In genomic region chr9:135259273-135259672, GRCh38 we compare ENCODE assay signal across 16 cellular contexts.
A peak's percentile ranks its signal among the peaks of the same experiment; 100 is the strongest.
DNase-seq lines count a peak whose midpoint lies in the region; ATAC-seq lines count a peak whose summit lies in the region.
"Had no signal": no experiment of that assay in that cellular context is flagged by ENCODE, and none has a peak within 500 bp of the region (broad histone marks: within the 10 kb centered on the region; RNA-seq: fewer than 3 reads in every experiment).

No MANE protein-coding gene starts in this region.

- no peaks in the 10 kb centered on the region for H3K9me3 ChIP-seq in neuronal stem cell (replicated peaks in 1 of 2; ENCODE audit: control insufficient read depth in 2 of 2, insufficient read depth in 1 of 2, low read depth in 1 of 2, low read length in 2 of 2)
- H3K9me3 ChIP-seq: A549; BLaER1 treated with 17β-estradiol and CSF1 and Interleukin-3, amounts not matched to agents 10 nM and 100 nM; Caco-2 had no signal

- H2AK5ac ChIP-seq in neuronal stem cell (ENCODE audit: low read depth, low read length) = peak overlapping the region; percentile 46

- H2BK5ac ChIP-seq in neuronal stem cell (ENCODE audit: low read length) = no peak overlapping the region

- no peak overlapping the region for H4K8ac ChIP-seq in neuronal stem cell (ENCODE audit: low read depth, low read length)

- ATAC-seq in Right ventricle myocardium inferior = no peak
- ATAC-seq in left cardiac atrium = no peak
- no peak for ATAC-seq in GM18517 (IDR thresholded peaks at IDR 0.05; ENCODE audit: unreplicated experiment)
- ATAC-seq: A549; CD8-positive, alpha-beta T cell had no signal

- H2BK12ac ChIP-seq in neuronal stem cell (ENCODE audit: low read length) = no peak overlapping the region

- no peak overlapping the region for H3K4me2 ChIP-seq in neuronal stem cell (ENCODE audit: insufficient read depth, low read length, poor library complexity, severe bottlenecking)
- H3K4me2 ChIP-seq: A549; BLaER1 treated with 17β-estradiol and CSF1 and Interleukin-3, amounts not matched to agents 10 nM and 100 nM had no signal

- H2BK120ac ChIP-seq in neuronal stem cell (ENCODE audit: low read depth, low read length) = no peak overlapping the region

- H3K27ac ChIP-seq in angular gyrus (ENCODE audit: low read depth, low read length) (peak overlapping the region; percentile 8), neuronal stem cell (replicated peaks; ENCODE audit: low read length) (no peak overlapping the region)
- H3K27ac ChIP-seq: 22Rv1; A549; BLaER1 treated with 17β-estradiol and CSF1 and Interleukin-3, amounts not matched to agents 10 nM and 100 nM; C4-2B had no signal

- no CpG with 5 or more reads among the region's 19 CpGs for WGBS in neuronal stem cell (ENCODE audit: extremely low coverage in 2 of 2, insufficient read length in 2 of 2, insufficient replicate concordance in 1 of 2), 2 donors

- peak overlapping the region; percentile 43 for H3K23ac ChIP-seq in neuronal stem cell (ENCODE audit: low read depth, low read length, poor library complexity)

- DNase-seq in Right ventricle myocardium inferior (ENCODE audit: missing footprints) (peak; percentile 22), left cardiac atrium (no peak), neuronal stem cell (ENCODE audit: low spot score) (no peak)
- DNase-seq: AML-193; Caco-2; Calu3; CD4-positive, alpha-beta T cell; CD8-positive, alpha-beta T cell; DMS79 treated with DMSO at 0.1 percent for 48 hours; GF-D8 had no signal

- H2AFZ ChIP-seq in neuronal stem cell (ENCODE audit: low read length) = no peak overlapping the region

- H2BK15ac ChIP-seq in neuronal stem cell (ENCODE audit: low read length) = no peak overlapping the region

- intact Hi-C loops in Right ventricle myocardium inferior (cut with DNase I) (no loop called here), left cardiac atrium (cut with DNase I) (no loop called here)

- H3K36me3 ChIP-seq in neuronal stem cell (replicated peaks in 1 of 2; ENCODE audit: control insufficient read depth in 2 of 2, insufficient read depth in 2 of 2, low read length in 2 of 2) = no peaks in the 10 kb centered on the region
- H3K36me3 ChIP-seq: BLaER1 treated with 17β-estradiol and CSF1 and Interleukin-3, amounts not matched to agents 10 nM and 100 nM had no signal

- H4K91ac ChIP-seq in neuronal stem cell (ENCODE audit: low read depth, low read length, poor library complexity) = no peak overlapping the region

- H3K4ac ChIP-seq in neuronal stem cell (ENCODE audit: low read length) = no peak overlapping the region

- peaks cover 0 to 9% of the 10 kb centered on the region in 2 donors for H3K4me1 ChIP-seq in neuronal stem cell (ENCODE audit: control insufficient read depth in 2 of 2, insufficient read depth in 1 of 2, low read depth in 1 of 2, low read length in 2 of 2)
- H3K4me1 ChIP-seq: A549, Caco-2 had no signal

- no peak overlapping the region for H3K9ac ChIP-seq in neuronal stem cell (ENCODE audit: low read depth, low read length, poor library complexity)
- H3K9ac ChIP-seq: BLaER1 treated with 17β-estradiol and CSF1 and Interleukin-3, amounts not matched to agents 10 nM and 100 nM had no signal

- peaks cover 0 to 5% (median 2%) of the 10 kb centered on the region in 3 experiments for H3K27me3 ChIP-seq in neuronal stem cell (ENCODE audit: control insufficient read depth in 3 of 3, insufficient read depth in 3 of 3, low read depth in 1 of 3, low read length in 3 of 3)

- H3K14ac ChIP-seq in neuronal stem cell (ENCODE audit: low read length) = no peak overlapping the region

- H3K18ac ChIP-seq in neuronal stem cell (ENCODE audit: low read length) = no peak overlapping the region

- no peak overlapping the region for H3K4me3 ChIP-seq in neuronal stem cell (ENCODE audit: low read length in 2 of 2)
- H3K4me3 ChIP-seq: A549; BLaER1 treated with 17β-estradiol and CSF1 and Interleukin-3, amounts not matched to agents 10 nM and 100 nM had no signal

- H3K79me1 ChIP-seq in neuronal stem cell (ENCODE audit: low read depth, low read length) = no peaks in the 10 kb centered on the region
